In the genomic region with DNA sequence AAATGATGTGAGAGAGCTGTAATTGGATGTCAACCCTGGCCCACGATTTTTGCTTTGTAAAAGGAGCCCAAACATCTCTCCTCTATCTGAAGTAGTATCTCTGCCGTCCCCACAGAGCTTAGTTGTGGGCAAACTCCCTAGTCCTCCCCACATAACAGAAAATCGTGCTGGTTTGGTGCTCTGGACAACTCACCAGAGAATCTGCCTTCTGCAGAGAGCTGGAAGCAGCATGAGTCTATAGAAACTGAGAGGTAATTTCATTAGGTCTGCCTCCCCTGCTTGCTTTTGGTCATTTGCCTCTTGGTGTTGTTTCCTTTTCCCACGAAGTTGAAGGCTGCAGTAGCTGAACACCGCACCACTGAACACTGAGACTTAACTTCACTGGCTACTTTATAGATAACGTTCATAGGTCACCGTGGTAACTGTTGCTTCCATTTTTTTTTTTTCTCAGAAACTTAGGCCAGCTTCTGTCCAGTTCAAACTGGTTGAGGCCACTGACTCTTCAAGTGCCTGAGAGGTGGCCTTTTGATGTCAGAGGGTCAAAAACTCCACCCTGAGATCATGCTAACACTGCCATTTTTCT, we compare ENCODE assay signal across 25 cellular contexts. TPM values are rescaled to one million over a fixed set of nuclear protein-coding genes. Genes with fewer than 3 reads are reported as not detected.
DNase-seq lines count a peak whose midpoint lies in the region; ATAC-seq and TF ChIP-seq lines count a peak whose summit lies in the region.
"Had no signal": no experiment of that assay in that cellular context is flagged by ENCODE, and none has a peak within 500 bp of the region (broad histone marks: within the 10 kb centered on the region; RNA-seq: fewer than 3 reads in every experiment).

No MANE protein-coding gene starts in this region.

- no peak for ATAC-seq in memory B cell (ENCODE audit: low read depth)
- ATAC-seq in Right ventricle myocardium inferior = no peak
- ATAC-seq: activated CD4-positive, CD25-positive, alpha-beta regulatory T cell treated with anti-CD3 and anti-CD28 coated beads, Interleukin-2, amount 50 U/mL, for 24 hours; body of pancreas; heart left ventricle; T-cell had no signal

- no peak overlapping the region for H3K27ac Mint-ChIP-seq in T-helper 2 cell treated with Interferon-gamma antibody and Interleukin-4, amounts not matched to agents 5 μg/mL and 100 μg/mL, for 36 hours
- peak overlapping the region; percentile 5 for H3K27ac Mint-ChIP-seq in memory B cell
- H3K27ac Mint-ChIP-seq: stimulated activated naive CD8-positive, alpha-beta T cell treated with anti-CD3 and anti-CD28 coated beads, Interleukin-15, Interleukin-2, amounts not matched to agents 100 ng/mL and 50 ng/mL, for 24 hours had no signal

- peaks cover 37% of the 10 kb centered on the region for H3K27me3 ChIP-seq in smooth muscle cell (ENCODE audit: low read depth)
- no peaks in the 10 kb centered on the region; the same call in 1 of the 2 replicates for H3K27me3 ChIP-seq in MG63
- H3K27me3 ChIP-seq: body of pancreas, heart left ventricle, SJSA1 had no signal

- H3F3A ChIP-seq in smooth muscle cell (ENCODE audit: low read depth) = no peaks in the 10 kb centered on the region

- H3K4me3 Mint-ChIP-seq in T-helper 2 cell treated with Interferon-gamma antibody and Interleukin-4, amounts not matched to agents 5 μg/mL and 100 μg/mL, for 36 hours = peak overlapping the region; percentile 9
- H3K4me3 Mint-ChIP-seq in memory B cell = no peak overlapping the region
- H3K4me3 Mint-ChIP-seq: stimulated activated naive CD8-positive, alpha-beta T cell treated with anti-CD3 and anti-CD28 coated beads, Interleukin-15, Interleukin-2, amounts not matched to agents 100 ng/mL and 50 ng/mL, for 24 hours; T-cell had no signal

- H3K4me3 ChIP-seq in GM12865 (ENCODE audit: low read depth, low read length) (no peak overlapping the region), smooth muscle cell (no peak overlapping the region), MG63 (no peak overlapping the region)
- H3K4me3 ChIP-seq: body of pancreas, GM23248, heart left ventricle, lung, SJSA1 had no signal

- peak overlapping the region; percentile 58 for H3K4me2 ChIP-seq in smooth muscle cell

- no peaks in the 10 kb centered on the region for H4K20me1 ChIP-seq in smooth muscle cell (ENCODE audit: low read depth)

- H3K27ac ChIP-seq in smooth muscle cell (ENCODE audit: low read depth) = no peak overlapping the region
- H3K27ac ChIP-seq: body of pancreas, GM23248, heart left ventricle, SJSA1 had no signal

- H3K27me3 Mint-ChIP-seq in T-helper 2 cell treated with Interferon-gamma antibody and Interleukin-4, amounts not matched to agents 5 μg/mL and 100 μg/mL, for 36 hours (ENCODE audit: low read depth) = peaks cover 22% of the 10 kb centered on the region
- H3K27me3 Mint-ChIP-seq in memory B cell = no peaks in the 10 kb centered on the region
- H3K27me3 Mint-ChIP-seq: T-cell had no signal

- 32% methylated on average over 7 of the region's 7 CpGs for WGBS in smooth muscle cell (ENCODE audit: low lambda C conversion rate)

- intact Hi-C loops in Right ventricle myocardium inferior (cut with DNase I) = no loop called here

- H3K9ac ChIP-seq in smooth muscle cell (ENCODE audit: low read depth) = no peak overlapping the region
- H3K9ac ChIP-seq: GM23248 had no signal

- H3K36me3 Mint-ChIP-seq in T-helper 2 cell treated with Interferon-gamma antibody and Interleukin-4, amounts not matched to agents 5 μg/mL and 100 μg/mL, for 36 hours (ENCODE audit: low read depth) = peaks cover 3% of the 10 kb centered on the region
- H3K36me3 Mint-ChIP-seq in memory B cell = no peaks in the 10 kb centered on the region
- H3K36me3 Mint-ChIP-seq: T-cell had no signal

- H3K9me3 Mint-ChIP-seq in T-helper 2 cell treated with Interferon-gamma antibody and Interleukin-4, amounts not matched to agents 5 μg/mL and 100 μg/mL, for 36 hours = no peaks in the 10 kb centered on the region
- H3K9me3 Mint-ChIP-seq in memory B cell = no peaks in the 10 kb centered on the region
- H3K9me3 Mint-ChIP-seq: stimulated activated naive CD8-positive, alpha-beta T cell treated with anti-CD3 and anti-CD28 coated beads, Interleukin-15, Interleukin-2, amounts not matched to agents 100 ng/mL and 50 ng/mL, for 24 hours; T-cell had no signal

- no peaks in the 10 kb centered on the region for H3K9me3 ChIP-seq in smooth muscle cell (replicated peaks; ENCODE audit: low read depth)
- H3K9me3 ChIP-seq in MG63 = no peaks in the 10 kb centered on the region
- H3K9me3 ChIP-seq: body of pancreas, Caco-2, heart left ventricle, SJSA1 had no signal

- no peak overlapping the region for H2AFZ ChIP-seq in smooth muscle cell (ENCODE audit: low read depth)
- H2AFZ ChIP-seq: GM23248 had no signal

- TF ChIP-seq CTCF in GM12865 (IDR thresholded peaks at IDR 0.05; ENCODE audit: insufficient read depth, low read depth, low read length, missing control alignments) (no peak), smooth muscle cell (IDR thresholded peaks at IDR 0.05; ENCODE audit: borderline replicate concordance, insufficient read depth, poor library complexity, severe bottlenecking) (no peak)

- H3K36me3 ChIP-seq in smooth muscle cell (ENCODE audit: low read depth) (no peaks in the 10 kb centered on the region), MG63 (no peaks in the 10 kb centered on the region; the same call in 1 of the 2 replicates)
- H3K36me3 ChIP-seq: heart left ventricle had no signal

- H3K79me2 ChIP-seq in smooth muscle cell (ENCODE audit: low read depth) = no peaks in the 10 kb centered on the region

- DNase-seq in GM12865 (ENCODE audit: low read depth) (peak; percentile 27), memory B cell (ENCODE audit: low spot score in 2 of 2) (no peak), smooth muscle cell (lab: John Stamatoyannopoulos, UW; ENCODE audit: unreplicated experiment) (no peak), MG63 (no peak), Right ventricle myocardium inferior (ENCODE audit: missing footprints) (no peak), putamen (ENCODE audit: low spot score) (no peak)
- DNase-seq in T-helper 2 cell treated with Interferon-gamma antibody and Interleukin-4, amounts not matched to agents 5 μg/mL and 100 μg/mL, for 36 hours (ENCODE audit: low spot score) = no peak
- DNase-seq: activated CD4-positive, alpha-beta T cell treated with anti-CD3 and anti-CD28 coated beads, Interleukin-2, amount 50 U/mL, for 48 hours; activated naive CD4-positive, alpha-beta T cell treated with Interleukin-2 at 50 U/mL for 16 hours; body of pancreas; C1 segment of cervical spinal cord; Caco-2; DMS79 treated with DMSO at 0.1 percent for 48 hours; GM23248; heart left ventricle; IMR-90; NCI-H1092 treated with DMSO at 0.1 percent for 48 hours; NCI-H187; NCI-H524; nucleus accumbens; T-cell had no signal

- peaks cover 16% of the 10 kb centered on the region for H3K4me1 ChIP-seq in smooth muscle cell (ENCODE audit: low read depth)

- peaks cover 36% of the 10 kb centered on the region for H3K4me1 Mint-ChIP-seq in T-helper 2 cell treated with Interferon-gamma antibody and Interleukin-4, amounts not matched to agents 5 μg/mL and 100 μg/mL, for 36 hours (ENCODE audit: low read depth)
- peaks cover 19% of the 10 kb centered on the region for H3K4me1 Mint-ChIP-seq in memory B cell

RNA-seq across cellular contexts. Expression of gene CDCA7L, which starts 3.3 kb away (rescaled TPM):
- total RNA-seq in smooth muscle cell = 7.8 and 13.9 TPM in 2 replicates
- 9.3 and 9.7 TPM in 2 replicates for polyA plus RNA-seq in smooth muscle cell
- 94.0 and 118 TPM in 2 replicates for total RNA-seq in MG63 (2014; rRNA removed; shearing (Covaris generic); ENCODE audit: low replicate concordance)
- total RNA-seq in Right ventricle myocardium inferior = 59.1 TPM
